In genomic region chr5:37849641-37850040, GRCh38 we compare ENCODE assay signal across 27 cellular contexts. TPM values are rescaled to one million over a fixed set of nuclear protein-coding genes. Genes with fewer than 3 reads are reported as not detected.
"Had no signal": no experiment of that assay in that cellular context is flagged by ENCODE, and none has a peak within 500 bp of the region (broad histone marks: within the 10 kb centered on the region; RNA-seq: fewer than 3 reads in every experiment).

No MANE protein-coding gene starts in this region.

- H3K9me3 Mint-ChIP-seq: activated CD4-positive, alpha-beta T cell treated with anti-CD3 and anti-CD28 coated beads, Interleukin-2, amount 10 ng/mL, durations not matched to agents 24 days and 14 days; activated T-cell treated with anti-CD3 and anti-CD28 coated beads, Interleukin-2, amount 50 U/mL, for 24 hours; activated T-helper 1 cell treated with anti-CD3 and anti-CD28 coated beads, Interleukin-12 subunit alpha, Interleukin-12 subunit beta, Interleukin-2, Interleukin-4 antibody, amounts not matched to agents 30 ng/mL and 10 ng/mL and 1 ng/mL, durations not matched to agents 14 hours and 24 hours and 36 hours had no signal

- H3K4me3 Mint-ChIP-seq: activated B cell treated with CpG ODN at 0.5 μM for 24 hours; activated CD4-positive, alpha-beta T cell treated with anti-CD3 and anti-CD28 coated beads, Interleukin-2, amount 10 ng/mL, durations not matched to agents 24 days and 14 days; activated CD8-positive, alpha-beta memory T cell treated with anti-CD3 and anti-CD28 coated beads, Interleukin-2, amount 10 ng/mL, durations not matched to agents 7 days and 5 days; activated naive CD4-positive, alpha-beta T cell treated with anti-CD3 and anti-CD28 coated beads, Interleukin-2, amount 50 U/mL, for 24 hours; activated T-cell treated with anti-CD3 and anti-CD28 coated beads, Interleukin-2, amount 50 U/mL, for 24 hours; activated T-helper 1 cell treated with anti-CD3 and anti-CD28 coated beads, Interleukin-12 subunit alpha, Interleukin-12 subunit beta, Interleukin-2, Interleukin-4 antibody, amounts not matched to agents 30 ng/mL and 10 ng/mL and 1 ng/mL, durations not matched to agents 14 hours and 24 hours and 36 hours; central memory CD8-positive, alpha-beta T cell; T-helper 17 cell had no signal

- H3K4me1 Mint-ChIP-seq: activated B cell treated with CpG ODN at 0.5 μM for 24 hours; activated CD4-positive, alpha-beta T cell treated with anti-CD3 and anti-CD28 coated beads, Interleukin-2, amount 10 ng/mL, durations not matched to agents 24 days and 14 days; activated naive CD4-positive, alpha-beta T cell treated with anti-CD3 and anti-CD28 coated beads, Interleukin-2, amount 50 U/mL, for 24 hours; central memory CD8-positive, alpha-beta T cell had no signal

- H3K36me3 Mint-ChIP-seq: activated CD8-positive, alpha-beta memory T cell treated with anti-CD3 and anti-CD28 coated beads, Interleukin-2, amount 10 ng/mL, durations not matched to agents 7 days and 5 days; activated naive CD4-positive, alpha-beta T cell treated with anti-CD3 and anti-CD28 coated beads, Interleukin-2, amount 50 U/mL, for 24 hours had no signal

- DNase-seq: activated B cell treated with CpG ODN at 0.5 μM for 24 hours; activated CD4-positive, alpha-beta T cell treated with anti-CD3 and anti-CD28 coated beads for 1 hour; activated CD4-positive, alpha-beta T cell treated with anti-CD3 and anti-CD28 coated beads, Interleukin-2, amount 10 ng/mL, durations not matched to agents 24 days and 14 days; activated CD4-positive, alpha-beta T cell treated with anti-CD3 and anti-CD28 coated beads, Interleukin-2, amount 50 U/mL, for 48 hours; activated CD8-positive, alpha-beta memory T cell treated with anti-CD3 and anti-CD28 coated beads, Interleukin-2, amount 10 ng/mL, durations not matched to agents 7 days and 5 days; activated effector memory CD4-positive, alpha-beta T cell treated with Interleukin-2 at 50 U/mL for 16 hours; activated naive CD4-positive, alpha-beta T cell; activated T-cell treated with anti-CD3 and anti-CD28 coated beads, Interleukin-2, amount 50 U/mL, for 24 hours; aorta; KG1; NCI-H1092; NCI-H1417 treated with DMSO at 0.1 percent for 48 hours; NCI-H1694; NCI-H2029; NCI-H2107; NCI-H345; NCI-H510A; NK-92 treated with Interleukin-12 subunit alpha and Interleukin-12 subunit beta, amount 100 ng/mL, for 24 hours; OCI-M1; RPMI8226; T-helper 17 cell; T-helper 9 cell had no signal

- H3K27ac Mint-ChIP-seq: activated B cell treated with CpG ODN at 0.5 μM for 24 hours; activated CD4-positive, alpha-beta T cell treated with anti-CD3 and anti-CD28 coated beads, Interleukin-2, amount 10 ng/mL, durations not matched to agents 24 days and 14 days; activated CD8-positive, alpha-beta memory T cell treated with anti-CD3 and anti-CD28 coated beads, Interleukin-2, amount 10 ng/mL, durations not matched to agents 7 days and 5 days; activated naive CD4-positive, alpha-beta T cell treated with anti-CD3 and anti-CD28 coated beads, Interleukin-2, amount 50 U/mL, for 24 hours; activated T-cell treated with anti-CD3 and anti-CD28 coated beads, Interleukin-2, amount 50 U/mL, for 24 hours; activated T-helper 1 cell treated with anti-CD3 and anti-CD28 coated beads, Interleukin-12 subunit alpha, Interleukin-12 subunit beta, Interleukin-2, Interleukin-4 antibody, amounts not matched to agents 30 ng/mL and 10 ng/mL and 1 ng/mL, durations not matched to agents 14 hours and 24 hours and 36 hours; T-helper 17 cell had no signal

- ATAC-seq: activated CD8-positive, alpha-beta memory T cell treated with anti-CD3 and anti-CD28 coated beads, Interleukin-2, amount 10 ng/mL, durations not matched to agents 7 days and 5 days; Panc1; Right ventricle myocardium inferior; T-helper 17 cell had no signal

RNA-seq across cellular contexts. Expression of gene GDNF, which starts 9.8 kb away (rescaled TPM):
- total RNA-seq: activated B cell treated with CpG ODN at 0.5 μM for 24 hours; activated CD8-positive, alpha-beta memory T cell treated with anti-CD3 and anti-CD28 coated beads, Interleukin-2, amount 10 ng/mL, durations not matched to agents 7 days and 5 days; Right ventricle myocardium inferior; T-helper 17 cell had no signal
- polyA plus RNA-seq: aorta had no signal
